Comparison of ENCODE assay signal across 26 cellular contexts in genomic region chr7:54785261-54785660, GRCh38. TPM values are rescaled to one million over a fixed set of nuclear protein-coding genes. Genes with fewer than 3 reads are reported as not detected.
DNase-seq lines count a peak whose midpoint lies in the region; ATAC-seq, FAIRE-seq and TF ChIP-seq lines count a peak whose summit lies in the region.
"Had no signal": no experiment of that assay in that cellular context is flagged by ENCODE, and none has a peak within 500 bp of the region (broad histone marks: within the 10 kb centered on the region; RNA-seq: fewer than 3 reads in every experiment).

No MANE protein-coding gene starts in this region.

- DNase-seq in Calu3 (peak; percentile 58), HT1080 (ENCODE audit: low read depth) (peak; percentile 60), astrocyte (ENCODE audit: low read depth) (no peak), keratinocyte (ENCODE audit: low read depth, low spot score) (peak; percentile 57), sciatic nerve (ENCODE audit: low spot score) (no peak), HuH-7 (ENCODE audit: low spot score) (no peak)
- DNase-seq in NK-92 treated with Interleukin-12 subunit alpha and Interleukin-12 subunit beta, amount 100 ng/mL, for 24 hours (lab: John Stamatoyannopoulos, UW): no peak
- DNase-seq: activated CD4-positive, alpha-beta T cell treated with anti-CD3 and anti-CD28 coated beads, Interleukin-2, amount 50 U/mL, for 4 hours; activated CD8-positive, alpha-beta memory T cell treated with anti-CD3 and anti-CD28 coated beads, Interleukin-2, amount 50 U/mL, for 48 hours; activated effector memory CD4-positive, alpha-beta T cell treated with anti-CD3 and anti-CD28 coated beads, Interleukin-2, amount 50 U/mL, for 16 hours; foreskin fibroblast; GOT3; MM.1S; natural killer cell; NCI-H1436 treated with DMSO at 0.1 percent for 48 hours; NCI-H69; posterior cingulate gyrus had no signal

- ATAC-seq in HG03378 (IDR thresholded peaks at IDR 0.05; ENCODE audit: unreplicated experiment): no peak
- ATAC-seq in sciatic nerve: no peak
- ATAC-seq: natural killer cell had no signal

- H3K4me3 ChIP-seq in astrocyte (ENCODE audit: insufficient read depth, low read depth, low read length) (no peak overlapping the region), keratinocyte (ENCODE audit: control insufficient read depth in 2 of 3, extremely low read depth in 1 of 3, insufficient read depth in 2 of 3, low read depth in 1 of 3, low read length in 3 of 3) (no peak overlapping the region)
- H3K4me3 ChIP-seq: BLaER1 treated with 17β-estradiol and CSF1 and Interleukin-3, amounts not matched to agents 10 nM and 100 nM; cardiac muscle cell; SJSA1 had no signal

- H3K4me2 ChIP-seq in astrocyte (ENCODE audit: low read length): no peak overlapping the region
- H3K4me2 ChIP-seq in keratinocyte (ENCODE audit: control insufficient read depth, extremely low read depth, insufficient read depth, low read depth, low read length): peak overlapping the region; percentile 30
- H3K4me2 ChIP-seq: BLaER1 treated with 17β-estradiol and CSF1 and Interleukin-3, amounts not matched to agents 10 nM and 100 nM had no signal

- H3K27me3 Mint-ChIP-seq in Calu3 (ENCODE audit: unreplicated experiment) (no peaks in the 10 kb centered on the region), astrocyte (ENCODE audit: low read depth, unreplicated experiment) (peaks cover 9% of the 10 kb centered on the region)

- H3K9me3 Mint-ChIP-seq in Calu3 (ENCODE audit: low read depth, unreplicated experiment) (no peaks in the 10 kb centered on the region), astrocyte (ENCODE audit: unreplicated experiment) (no peaks in the 10 kb centered on the region)
- H3K9me3 Mint-ChIP-seq: dendritic cell treated with granulocyte-macrophage colony-stimulating factor and Interleukin-4, amounts not matched to agents 40 ng/mL and 50 ng/mL, for 4 days; memory B cell; natural killer cell; T-helper 1 cell treated with Interleukin-12 subunit alpha and Interleukin-12 subunit beta and Interleukin-4 antibody, amounts not matched to agents 30 μg/mL and 1 μg/mL, for 36 hours had no signal

- H3K79me2 ChIP-seq in astrocyte (ENCODE audit: insufficient read depth, low read length) (no peaks in the 10 kb centered on the region), keratinocyte (ENCODE audit: control insufficient read depth, insufficient read depth, low read length) (no peaks in the 10 kb centered on the region)

- H3K4me3 Mint-ChIP-seq in Calu3 (ENCODE audit: low read depth, unreplicated experiment): no peak overlapping the region
- H3K4me3 Mint-ChIP-seq in astrocyte (ENCODE audit: unreplicated experiment): no peak overlapping the region
- H3K4me3 Mint-ChIP-seq: dendritic cell treated with granulocyte-macrophage colony-stimulating factor and Interleukin-4, amounts not matched to agents 40 ng/mL and 50 ng/mL, for 4 days; memory B cell; natural killer cell; T-helper 1 cell treated with Interleukin-12 subunit alpha and Interleukin-12 subunit beta and Interleukin-4 antibody, amounts not matched to agents 30 μg/mL and 1 μg/mL, for 36 hours had no signal

- H3K9ac ChIP-seq in astrocyte (ENCODE audit: low read length) (no peak overlapping the region), keratinocyte (ENCODE audit: control insufficient read depth, extremely low read depth, insufficient read depth, low read length) (no peak overlapping the region)
- H3K9ac ChIP-seq: BLaER1 treated with 17β-estradiol and CSF1 and Interleukin-3, amounts not matched to agents 10 nM and 100 nM had no signal

- TF ChIP-seq CTCF in Calu3 (IDR thresholded peaks at IDR 0.05; ENCODE audit: unreplicated experiment) (no peak), astrocyte (IDR thresholded peaks at IDR 0.05; ENCODE audit: insufficient read depth, low read depth, low read length) (no peak), keratinocyte (optimal IDR thresholded peaks at IDR 0.05 in 1 of 3, IDR thresholded peaks at IDR 0.05 in 1 of 3, conservative IDR thresholded peaks at IDR 0.05 in 1 of 3; ENCODE audit: extremely low read depth in 1 of 3, insufficient read depth in 2 of 3, low read length in 3 of 3) (peak in 1 of 3 experiments; percentile 31)

- H3K27ac Mint-ChIP-seq in Calu3 (ENCODE audit: unreplicated experiment) (peak overlapping the region; percentile 12), astrocyte (ENCODE audit: unreplicated experiment) (no peak overlapping the region)
- H3K27ac Mint-ChIP-seq: dendritic cell treated with granulocyte-macrophage colony-stimulating factor and Interleukin-4, amounts not matched to agents 40 ng/mL and 50 ng/mL, for 4 days; memory B cell; natural killer cell; T-helper 1 cell treated with Interleukin-12 subunit alpha and Interleukin-12 subunit beta and Interleukin-4 antibody, amounts not matched to agents 30 μg/mL and 1 μg/mL, for 36 hours had no signal

- dilution Hi-C loops in keratinocyte (cut with MboI; ENCODE audit: extremely low pct_ligation_motif_present, low sequenced_read_pairs): no loop called here

- no peak overlapping the region for H3K27ac ChIP-seq in astrocyte (ENCODE audit: low read depth, low read length)
- no peak overlapping the region for H3K27ac ChIP-seq in keratinocyte (ENCODE audit: control insufficient read depth, insufficient read depth, low read length)
- H3K27ac ChIP-seq: BLaER1 treated with 17β-estradiol and CSF1 and Interleukin-3, amounts not matched to agents 10 nM and 100 nM; cardiac muscle cell; SJSA1; VCaP had no signal

- intact Hi-C loops in Calu3 (cut with micrococcal nuclease; ENCODE audit: unreplicated experiment) (loop anchor here (5.0 kb wide), 2 partner anchors 287 to 347 kb away; no protein-coding TSS in a partner anchor), sciatic nerve (cut with DNase I) (no loop called here)

- H4K20me1 ChIP-seq in astrocyte (ENCODE audit: insufficient read depth, low read length) (no peaks in the 10 kb centered on the region), keratinocyte (ENCODE audit: control insufficient read depth, extremely low read depth, insufficient read depth, low read length) (no peaks in the 10 kb centered on the region)
- H4K20me1 ChIP-seq: BLaER1 treated with 17β-estradiol and CSF1 and Interleukin-3, amounts not matched to agents 10 nM and 100 nM had no signal

- CTCF ChIA-PET in Calu3 (lab: Charles Lee): interaction anchor here (0.9 to 2.0 kb wide), 3 partner anchors 46 to 469 kb away, joined by 3 to 6 read pairs (median 3); no protein-coding TSS in a partner anchor

- H2AFZ ChIP-seq in astrocyte (ENCODE audit: low read depth, low read length) (peak overlapping the region; percentile 22), keratinocyte (ENCODE audit: control insufficient read depth, low read length) (no peak overlapping the region)

- no TSS peak for BruUV-seq in Calu3 (replicated peaks; lab: Mats Ljungman, UMichigan)

- no peaks in the 10 kb centered on the region for H3K36me3 ChIP-seq in astrocyte (ENCODE audit: insufficient read depth, low read length)
- H3K36me3 ChIP-seq in keratinocyte (ENCODE audit: control insufficient read depth in 2 of 2, extremely low read depth in 1 of 2, insufficient read depth in 2 of 2, low read length in 2 of 2): no peaks in the 10 kb centered on the region
- H3K36me3 ChIP-seq: BLaER1 treated with 17β-estradiol and CSF1 and Interleukin-3, amounts not matched to agents 10 nM and 100 nM; cardiac muscle cell; SJSA1 had no signal

- no peaks in the 10 kb centered on the region for H3K27me3 ChIP-seq in astrocyte (ENCODE audit: insufficient read depth, low read length)
- no peaks in the 10 kb centered on the region for H3K27me3 ChIP-seq in keratinocyte (ENCODE audit: control insufficient read depth, extremely low read depth, insufficient read depth, low read length)
- H3K27me3 ChIP-seq: BLaER1 treated with 17β-estradiol and CSF1 and Interleukin-3, amounts not matched to agents 10 nM and 100 nM; SJSA1 had no signal

- no peaks in the 10 kb centered on the region for H3K36me3 Mint-ChIP-seq in Calu3 (ENCODE audit: insufficient read depth, unreplicated experiment)
- H3K36me3 Mint-ChIP-seq in astrocyte (ENCODE audit: low read depth, unreplicated experiment): no peaks in the 10 kb centered on the region
- H3K36me3 Mint-ChIP-seq: memory B cell, natural killer cell had no signal

- FAIRE-seq in astrocyte (lab: Jason Lieb, UNC) (no peak), keratinocyte (lab: Jason Lieb, UNC) (peak; percentile 76)
- FAIRE-seq: GM12891 had no signal

- no peaks in the 10 kb centered on the region for H3K9me3 ChIP-seq in astrocyte (ENCODE audit: insufficient read depth, low read depth, low read length)
- H3K9me3 ChIP-seq in keratinocyte (ENCODE audit: control insufficient read depth, low read depth, low read length): no peaks in the 10 kb centered on the region
- H3K9me3 ChIP-seq: BLaER1 treated with 17β-estradiol and CSF1 and Interleukin-3, amounts not matched to agents 10 nM and 100 nM; SJSA1 had no signal

- no peaks in the 10 kb centered on the region for H3K4me1 ChIP-seq in astrocyte (ENCODE audit: insufficient read depth, low read length)
- H3K4me1 ChIP-seq in keratinocyte (ENCODE audit: control insufficient read depth, extremely low read depth, insufficient read depth, low read length): peaks cover 15% of the 10 kb centered on the region
- H3K4me1 ChIP-seq: BLaER1 treated with 17β-estradiol and CSF1 and Interleukin-3, amounts not matched to agents 10 nM and 100 nM; SJSA1 had no signal

- H3K4me1 Mint-ChIP-seq in Calu3 (ENCODE audit: low read depth, unreplicated experiment) (peaks cover 48% of the 10 kb centered on the region), astrocyte (ENCODE audit: low read depth, unreplicated experiment) (peaks cover 16% of the 10 kb centered on the region)
- H3K4me1 Mint-ChIP-seq: memory B cell had no signal

- H3K9me1 ChIP-seq in keratinocyte (ENCODE audit: control insufficient read depth, extremely low read depth, insufficient read depth, low read length): no peaks in the 10 kb centered on the region

RNA-seq across cellular contexts. Expression of gene SEC61G, which starts 26.2 kb away (rescaled TPM):
- 198 and 202 TPM in 2 replicates for total RNA-seq in Calu3 (2022)
- 184 and 236 TPM in 2 replicates for total RNA-seq in HT1080 (2014; rRNA removed; shearing (Covaris generic))
- 1,018 and 2,128 TPM in 2 replicates for polyA plus RNA-seq in HT1080 (2015; cell fraction: cytosol; rRNA removed)
- polyA plus RNA-seq in HT1080 (2015; cell fraction: nucleus; rRNA removed): 280 and 642 TPM in 2 replicates
- total RNA-seq in astrocyte: 280 TPM in 2 replicates
- polyA plus RNA-seq in keratinocyte: 96.3 to 308 TPM (median 191 TPM) in 3 replicates
- 286 TPM for polyA plus RNA-seq in keratinocyte (2011; ENCODE audit: low read depth)
- polyA plus RNA-seq in keratinocyte (2011; cell fraction: cytosol; rRNA removed): 249 and 356 TPM in 2 replicates
- polyA plus RNA-seq in keratinocyte (2011; cell fraction: nucleus; rRNA removed): 54.0 and 117 TPM in 2 replicates
- polyA plus RNA-seq in keratinocyte (2012; ENCODE audit: low replicate concordance): 327 and 349 TPM in 2 replicates
- polyA minus RNA-seq in keratinocyte: 7.7 to 190 TPM (median 87.4 TPM) in 3 replicates
- polyA minus RNA-seq in keratinocyte (2011; cell fraction: cytosol; rRNA and poly(A)+ RNA removed): 91.9 TPM
- 15.8 and 26.7 TPM in 2 replicates for polyA minus RNA-seq in keratinocyte (2011; cell fraction: nucleus; rRNA and poly(A)+ RNA removed)
- total RNA-seq in sciatic nerve: 54.9 TPM

Comparison
In these comparisons a context has a peak if more than half of its experiments do, and no peak if none do; other contexts are left out.
1. DNase-seq: peak in Calu3 (single experiment), HT1080 (single experiment) and keratinocyte (single experiment); none in astrocyte (single experiment), NK-92 treated with Interleukin-12 subunit alpha and Interleukin-12 subunit beta, amount 100 ng/mL, for 24 hours (single experiment), sciatic nerve (single experiment) and HuH-7 (single experiment).